In genomic region chr16:3550851-3551847, GRCh38 we compare ENCODE assay signal across 19 cellular contexts. TPM values are rescaled to one million over a fixed set of nuclear protein-coding genes. Genes with fewer than 3 reads are reported as not detected.
DNase-seq lines count a peak whose midpoint lies in the region; ATAC-seq and TF ChIP-seq lines count a peak whose summit lies in the region.
"Had no signal": no experiment of that assay in that cellular context is flagged by ENCODE, and none has a peak within 500 bp of the region (broad histone marks: within the 10 kb centered on the region; RNA-seq: fewer than 3 reads in every experiment).

No MANE protein-coding gene starts in this region.

- H3K9me3 Mint-ChIP-seq in activated CD8-positive, alpha-beta memory T cell treated with anti-CD3 and anti-CD28 coated beads, Interleukin-2, amount 10 ng/mL, durations not matched to agents 7 days and 5 days (ENCODE audit: low read depth), result no peaks in the 10 kb centered on the region
- no peaks in the 10 kb centered on the region for H3K9me3 Mint-ChIP-seq in CD4-positive, alpha-beta memory T cell
- peaks cover 9% of the 10 kb centered on the region for H3K9me3 Mint-ChIP-seq in memory B cell
- H3K9me3 Mint-ChIP-seq: GM23338 had no signal

- TF ChIP-seq CTCF in breast epithelium (IDR thresholded peaks at IDR 0.05) (no peak), colonic mucosa (IDR thresholded peaks at IDR 0.05) (no peak)

- peaks cover 6% of the 10 kb centered on the region for H3K4me1 ChIP-seq in CD4-positive, alpha-beta memory T cell (ENCODE audit: insufficient read depth, low read length)
- H3K4me1 ChIP-seq in breast epithelium (no peaks in the 10 kb centered on the region), colonic mucosa (no peaks in the 10 kb centered on the region)
- H3K4me1 ChIP-seq: A549 had no signal

- H3K4me1 Mint-ChIP-seq in activated CD8-positive, alpha-beta memory T cell treated with anti-CD3 and anti-CD28 coated beads, Interleukin-2, amount 10 ng/mL, durations not matched to agents 7 days and 5 days, result no peaks in the 10 kb centered on the region
- peaks cover 0 to 10% (median 2%) of the 10 kb centered on the region in 4 donors for H3K4me1 Mint-ChIP-seq in CD4-positive, alpha-beta memory T cell
- H3K4me1 Mint-ChIP-seq in T-helper 17 cell, result peaks cover 11% of the 10 kb centered on the region
- H3K4me1 Mint-ChIP-seq in memory B cell, result peaks cover 37% of the 10 kb centered on the region

- intact Hi-C loops in CD4-positive, alpha-beta memory T cell (cut with micrococcal nuclease), result no loop called here
- intact Hi-C loops in breast epithelium (cut with DNase I; ENCODE audit: low total_unique reads) (no loop called here), colonic mucosa (cut with DNase I) (no loop called here)

- H3K27ac ChIP-seq in CD4-positive, alpha-beta memory T cell (ENCODE audit: low read depth, low read length), result no peak overlapping the region
- H3K27ac ChIP-seq in breast epithelium (no peak overlapping the region), colonic mucosa (no peak overlapping the region)
- H3K27ac ChIP-seq: A549, PC-9 had no signal

- no peak overlapping the region for H3K4me3 Mint-ChIP-seq in activated CD8-positive, alpha-beta memory T cell treated with anti-CD3 and anti-CD28 coated beads, Interleukin-2, amount 10 ng/mL, durations not matched to agents 7 days and 5 days
- H3K4me3 Mint-ChIP-seq in CD4-positive, alpha-beta memory T cell, result no peak overlapping the region
- H3K4me3 Mint-ChIP-seq in T-helper 17 cell (no peak overlapping the region), memory B cell (no peak overlapping the region)
- H3K4me3 Mint-ChIP-seq: GM23338 had no signal

- no peaks in the 10 kb centered on the region for H3K9me3 ChIP-seq in CD4-positive, alpha-beta memory T cell (ENCODE audit: control insufficient read depth in 1 of 2, low read length in 2 of 2)
- H3K9me3 ChIP-seq in T-helper 17 cell (ENCODE audit: control insufficient read depth, low read length, poor library complexity, severe bottlenecking) (no peaks in the 10 kb centered on the region), breast epithelium (no peaks in the 10 kb centered on the region), colonic mucosa (no peaks in the 10 kb centered on the region)
- H3K9me3 ChIP-seq: A549 had no signal

- no peak overlapping the region for H3K4me3 ChIP-seq in CD4-positive, alpha-beta memory T cell (ENCODE audit: low read length in 2 of 2)
- H3K4me3 ChIP-seq in breast epithelium (no peak overlapping the region), colonic mucosa (no peak overlapping the region)
- H3K4me3 ChIP-seq: A549, GM23338, PC-9 had no signal

- H3K36me3 ChIP-seq in CD4-positive, alpha-beta memory T cell (ENCODE audit: insufficient read depth, low read length), result peaks cover 77% of the 10 kb centered on the region
- no peaks in the 10 kb centered on the region for H3K36me3 ChIP-seq in breast epithelium
- no peaks in the 10 kb centered on the region for H3K36me3 ChIP-seq in colonic mucosa

- H3K36me3 Mint-ChIP-seq in activated CD8-positive, alpha-beta memory T cell treated with anti-CD3 and anti-CD28 coated beads, Interleukin-2, amount 10 ng/mL, durations not matched to agents 7 days and 5 days, result peaks cover 66% of the 10 kb centered on the region
- H3K36me3 Mint-ChIP-seq in CD4-positive, alpha-beta memory T cell, result peaks cover 49 to 65% of the 10 kb centered on the region in 2 donors
- H3K36me3 Mint-ChIP-seq in T-helper 17 cell (ENCODE audit: low read depth) (peaks cover 14% of the 10 kb centered on the region), memory B cell (peaks cover 40% of the 10 kb centered on the region)

- CTCF ChIA-PET in activated CD8-positive, alpha-beta memory T cell treated with anti-CD3 and anti-CD28 coated beads, Interleukin-2, amount 10 ng/mL, durations not matched to agents 7 days and 5 days (lab: Charles Lee), result no interaction called here
- CTCF ChIA-PET in CD4-positive, alpha-beta memory T cell (lab: Charles Lee; ENCODE audit: partially characterized antibody), result no interaction called here

- no peak for DNase-seq in activated CD8-positive, alpha-beta memory T cell treated with anti-CD3 and anti-CD28 coated beads, Interleukin-2, amount 10 ng/mL, durations not matched to agents 7 days and 5 days
- no peak for DNase-seq in activated CD8-positive, alpha-beta memory T cell treated with anti-CD3 and anti-CD28 coated beads, Interleukin-2, amount 50 U/mL, for 4 hours
- no peak for DNase-seq in CD4-positive, alpha-beta memory T cell
- DNase-seq in T-helper 17 cell (no peak), memory B cell (ENCODE audit: low spot score in 2 of 2) (no peak), breast epithelium (ENCODE audit: low spot score in 2 of 2) (no peak), colonic mucosa (no peak)
- DNase-seq: C1 segment of cervical spinal cord, COR-L47, NCI-H1092, NCI-H146, NCI-H2081 treated with DMSO at 0.1 percent for 48 hours, NCI-H524, PC-9 had no signal

- no peak for TF ChIP-seq POLR2A in breast epithelium (IDR thresholded peaks at IDR 0.05)

- no peak for ATAC-seq in activated CD8-positive, alpha-beta memory T cell treated with anti-CD3 and anti-CD28 coated beads, Interleukin-2, amount 10 ng/mL, durations not matched to agents 7 days and 5 days
- ATAC-seq in T-helper 17 cell (no peak), memory B cell (ENCODE audit: low read depth) (no peak), GM18520 (IDR thresholded peaks at IDR 0.05; ENCODE audit: unreplicated experiment) (no peak)
- ATAC-seq: GM23338 had no signal

- H3K27ac Mint-ChIP-seq in activated CD8-positive, alpha-beta memory T cell treated with anti-CD3 and anti-CD28 coated beads, Interleukin-2, amount 10 ng/mL, durations not matched to agents 7 days and 5 days, result peak overlapping the region; percentile 5
- H3K27ac Mint-ChIP-seq in CD4-positive, alpha-beta memory T cell, result peak overlapping the region in 5 of 7 donors; percentile 15 to 87 (median 77)
- H3K27ac Mint-ChIP-seq in T-helper 17 cell (peak overlapping the region; percentile 70), memory B cell (peak overlapping the region; percentile 43)
- H3K27ac Mint-ChIP-seq: GM23338 had no signal

- H3K27me3 ChIP-seq in CD4-positive, alpha-beta memory T cell (ENCODE audit: insufficient read depth, low read length), result no peaks in the 10 kb centered on the region
- no peaks in the 10 kb centered on the region for H3K27me3 ChIP-seq in breast epithelium
- H3K27me3 ChIP-seq in colonic mucosa, result no peaks in the 10 kb centered on the region

- no peak overlapping the region for H3K9ac ChIP-seq in colonic mucosa (ENCODE audit: low read depth in 2 of 2, low read length in 2 of 2)

- H3K27me3 Mint-ChIP-seq in activated CD8-positive, alpha-beta memory T cell treated with anti-CD3 and anti-CD28 coated beads, Interleukin-2, amount 10 ng/mL, durations not matched to agents 7 days and 5 days, result no peaks in the 10 kb centered on the region
- H3K27me3 Mint-ChIP-seq in CD4-positive, alpha-beta memory T cell, result no peaks in the 10 kb centered on the region
- H3K27me3 Mint-ChIP-seq in T-helper 17 cell (no peaks in the 10 kb centered on the region), memory B cell (no peaks in the 10 kb centered on the region)

- POLR2A ChIA-PET in CD4-positive, alpha-beta memory T cell (lab: Charles Lee; ENCODE audit: partially characterized antibody), result interaction anchor here (0.9 to 2.0 kb wide), 5 partner anchors 9 to 26 kb away, joined by 3 to 7 read pairs (median 4); partner anchors contain the start of gene NLRC3

RNA-seq across cellular contexts. Expression of gene NLRC3, which starts 26.1 kb away (rescaled TPM):
- total RNA-seq in activated CD8-positive, alpha-beta memory T cell treated with anti-CD3 and anti-CD28 coated beads, Interleukin-2, amount 10 ng/mL, durations not matched to agents 7 days and 5 days, result 100 to 1,000 TPM in 1 of 2 experiments, 10 to 100 TPM in 1; 77.2 to 116 TPM
- total RNA-seq in CD4-positive, alpha-beta memory T cell, result 100 to 1,000 TPM; 111 TPM
- 10 to 100 TPM; 13.1 to 39.3 TPM for polyA plus RNA-seq in CD4-positive, alpha-beta memory T cell
- total RNA-seq in T-helper 17 cell (10 to 100 TPM; 71.7 to 76.7 TPM), breast epithelium (1 to 10 TPM in 2 of 3 donors, under 1 TPM in 1; 0.64 to 1.6 (median 1.3) TPM), colonic mucosa (1 to 10 TPM in 1 of 2 donors, under 1 TPM in 1; 0.93 to 2.0 TPM)
- total RNA-seq: MCF 10A, PC-9 had no signal

RNA-seq across cellular contexts. Expression of gene CLUAP1, which starts 50.3 kb away (rescaled TPM):
- 10 to 100 TPM; 11.4 to 18.0 TPM for total RNA-seq in activated CD8-positive, alpha-beta memory T cell treated with anti-CD3 and anti-CD28 coated beads, Interleukin-2, amount 10 ng/mL, durations not matched to agents 7 days and 5 days
- 10 to 100 TPM; 24.6 to 25.4 TPM for total RNA-seq in CD4-positive, alpha-beta memory T cell
- 10 to 100 TPM; 26.4 to 41.5 TPM for polyA plus RNA-seq in CD4-positive, alpha-beta memory T cell
- total RNA-seq in T-helper 17 cell (10 to 100 TPM; 10.7 to 19.0 TPM), breast epithelium (10 to 100 TPM; 20.8 to 27.1 (median 24.6) TPM), colonic mucosa (10 to 100 TPM in 1 of 2 donors, 1 to 10 TPM in 1; 7.9 to 10.8 TPM)

RNA-seq across cellular contexts. Expression of gene C16orf90, which starts 55.9 kb away (rescaled TPM):
- not detected for total RNA-seq in activated CD8-positive, alpha-beta memory T cell treated with anti-CD3 and anti-CD28 coated beads, Interleukin-2, amount 10 ng/mL, durations not matched to agents 7 days and 5 days
- not detected for total RNA-seq in CD4-positive, alpha-beta memory T cell
- not detected for polyA plus RNA-seq in CD4-positive, alpha-beta memory T cell
- total RNA-seq in T-helper 17 cell, result not detected
- not detected for total RNA-seq in breast epithelium
- total RNA-seq in colonic mucosa, result not detected
- total RNA-seq: Daoy, GM23338, MCF 10A, PC-9 had no signal
- polyA plus RNA-seq: A549, GM23338 had no signal

Comparison
In these comparisons a context has a peak if more than half of its experiments do, and no peak if none do; other contexts are left out.
1. H3K27ac Mint-ChIP-seq: peak in every context shown above with its lines; median percentile 77 in CD4-positive, alpha-beta memory T cell; 70 in T-helper 17 cell; 43 in memory B cell; 5 in activated CD8-positive, alpha-beta memory T cell treated with anti-CD3 and anti-CD28 coated beads, Interleukin-2, amount 10 ng/mL, durations not matched to agents 7 days and 5 days.
2. RNA of gene NLRC3, which starts 26.1 kb away (total RNA-seq): 77.2 to 116 TPM in activated CD8-positive, alpha-beta memory T cell treated with anti-CD3 and anti-CD28 coated beads, Interleukin-2, amount 10 ng/mL, durations not matched to agents 7 days and 5 days, 111 TPM in CD4-positive, alpha-beta memory T cell and 71.7 to 76.7 TPM in T-helper 17 cell; 0.93 to 2.0 TPM in colonic mucosa and 0.64 to 1.6 TPM in breast epithelium; every median in the first group is over 10 times any median in the second.